Comparison of ENCODE assay signal across 20 cellular contexts in the genomic region with DNA sequence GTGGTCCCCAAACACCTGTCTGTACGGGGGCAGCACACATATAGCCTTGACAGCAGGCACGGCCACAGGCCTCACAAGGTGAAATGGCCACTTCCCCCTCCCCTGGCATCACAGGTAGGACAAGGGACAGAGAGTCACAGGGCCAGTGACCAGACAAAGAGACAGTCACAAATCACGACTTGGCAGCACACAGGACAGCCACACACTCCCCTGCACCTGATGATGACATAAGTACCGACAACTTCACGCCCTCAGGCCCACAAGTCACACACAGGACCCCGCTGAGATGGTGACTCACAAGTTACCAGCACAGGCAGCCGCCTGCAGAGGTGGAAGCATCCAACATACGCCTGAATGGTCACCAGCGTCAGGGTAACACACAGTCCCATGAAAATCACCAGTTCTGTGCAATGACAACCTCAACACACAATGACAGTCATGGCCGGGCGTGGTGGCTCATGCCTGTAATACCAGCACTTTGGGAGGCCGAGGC. TPM values are rescaled to one million over a fixed set of nuclear protein-coding genes. Genes with fewer than 3 reads are reported as not detected.
DNase-seq lines count a peak whose midpoint lies in the region; ATAC-seq, FAIRE-seq and TF ChIP-seq lines count a peak whose summit lies in the region.
"Had no signal": no experiment of that assay in that cellular context is flagged by ENCODE, and none has a peak within 500 bp of the region (broad histone marks: within the 10 kb centered on the region; RNA-seq: fewer than 3 reads in every experiment).

No MANE protein-coding gene starts in this region.

- no peak for TF ChIP-seq CTCF in astrocyte of the cerebellum (IDR thresholded peaks at IDR 0.05; ENCODE audit: low read depth, low read length, missing control alignments)

- FAIRE-seq in H54 (lab: Jason Lieb, UNC): no peak

- in situ Hi-C loops in Caki2 (cut with HindIII; ENCODE audit: low pct_unique_long_range_greater_than_20kb, low sequenced_read_pairs) (no loop called here), astrocyte of the cerebellum (cut with HindIII; ENCODE audit: low sequenced_read_pairs) (no loop called here)

- DNase-seq in Caki2 (ENCODE audit: low read depth) (peak; percentile 77), H54 (ENCODE audit: insufficient read length, low spot score) (peak; percentile 85), astrocyte of the cerebellum (ENCODE audit: low read depth) (peak; percentile 35), kidney tubule cell (ENCODE audit: low spot score) (peak; percentile 87), GOT3 (lab: John Stamatoyannopoulos, UW) (no peak)
- no peak for DNase-seq in activated T-cell treated with anti-CD3 and anti-CD28 coated beads, Interleukin-2, amount 50 U/mL, for 48 hours
- DNase-seq: adrenal gland; CD8-positive, alpha-beta memory T cell; DMS79; effector CD4-positive, alpha-beta T cell; esophagus squamous epithelium; GM23248; left lung; NCI-H187 treated with DMSO at 0.1 percent for 48 hours; NCI-H226; RPMI8226; stimulated activated CD4-positive, alpha-beta T cell treated with anti-CD3 and anti-CD28 coated beads, Interleukin-12 subunit alpha, Interleukin-12 subunit beta, amount 100 ng/mL, for 4 hours; T1000 had no signal

- no peak for TF ChIP-seq POLR2A in H54 (IDR thresholded peaks at IDR 0.05; ENCODE audit: low read depth, low read length)

- no peak overlapping the region for H3K4me3 ChIP-seq in astrocyte of the cerebellum (ENCODE audit: low read depth, low read length)
- H3K4me3 ChIP-seq: adrenal gland, esophagus squamous epithelium, GM23248, left lung, thoracic aorta had no signal

- ATAC-seq in GM21723 (IDR thresholded peaks at IDR 0.05; ENCODE audit: unreplicated experiment): no peak
- ATAC-seq: left lung had no signal

RNA-seq across cellular contexts. Expression of gene TYK2, which starts 16.5 kb away (rescaled TPM):
- total RNA-seq in Caki2 (2014; rRNA removed; shearing (Covaris generic); ENCODE audit: low replicate concordance): 34.3 and 47.6 TPM in 2 replicates

RNA-seq across cellular contexts. Expression of gene ICAM3, which starts 24.4 kb away (rescaled TPM):
- 10.1 and 12.2 TPM in 2 replicates for total RNA-seq in Caki2 (2014; rRNA removed; shearing (Covaris generic); ENCODE audit: low replicate concordance)

RNA-seq across cellular contexts. Expression of gene RAVER1, which starts 30.5 kb away (rescaled TPM):
- 9.2 and 10.6 TPM in 2 replicates for total RNA-seq in Caki2 (2014; rRNA removed; shearing (Covaris generic); ENCODE audit: low replicate concordance)

RNA-seq across cellular contexts. Expression of gene CDC37, which starts 39.5 kb away (rescaled TPM):
- total RNA-seq in Caki2 (2014; rRNA removed; shearing (Covaris generic); ENCODE audit: low replicate concordance): 120 and 175 TPM in 2 replicates

RNA-seq across cellular contexts. Expression of gene FDX2, which starts 48.0 kb away (rescaled TPM):
- total RNA-seq in Caki2 (2014; rRNA removed; shearing (Covaris generic); ENCODE audit: low replicate concordance): 12.9 and 27.9 TPM in 2 replicates

Comparison
In these comparisons a context has a peak if more than half of its experiments do, and no peak if none do; other contexts are left out.
1. DNase-seq: peak in Caki2 (single experiment), H54 (single experiment), astrocyte of the cerebellum (single experiment) and kidney tubule cell (single experiment); none in GOT3 (single experiment) and activated T-cell treated with anti-CD3 and anti-CD28 coated beads, Interleukin-2, amount 50 U/mL, for 48 hours (0 of 2).